1 cellular context compared by ENCODE assay signal in the genomic region with DNA sequence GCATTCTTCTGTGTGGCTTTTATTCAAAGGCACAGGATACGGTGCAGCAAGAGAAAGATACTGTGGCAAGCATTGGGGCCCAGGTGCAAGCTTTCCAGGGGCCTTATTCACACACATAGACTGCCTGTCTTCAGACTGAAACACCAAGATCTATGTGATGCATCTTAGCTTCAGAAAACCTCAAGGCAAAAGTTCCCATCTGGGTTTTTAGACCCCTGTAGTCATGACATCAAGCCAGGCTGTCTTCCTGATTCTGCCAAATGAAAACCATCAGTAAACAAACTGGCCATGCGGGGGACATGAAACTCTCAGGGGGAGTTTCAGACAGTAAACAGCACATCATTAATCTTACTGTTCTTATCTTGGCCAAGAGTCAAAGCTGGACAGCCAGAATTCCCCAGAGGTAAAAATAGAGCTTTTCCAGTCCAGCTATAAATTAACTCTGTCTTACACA.
TF ChIP-seq lines count a peak whose summit lies in the region.

No MANE protein-coding gene starts in this region.

TF ChIP-seq in HepG2, 621 proteins besides CTCF, POLR2A, EP300 and RAD21:
- TF ChIP-seq, protein P1, sequence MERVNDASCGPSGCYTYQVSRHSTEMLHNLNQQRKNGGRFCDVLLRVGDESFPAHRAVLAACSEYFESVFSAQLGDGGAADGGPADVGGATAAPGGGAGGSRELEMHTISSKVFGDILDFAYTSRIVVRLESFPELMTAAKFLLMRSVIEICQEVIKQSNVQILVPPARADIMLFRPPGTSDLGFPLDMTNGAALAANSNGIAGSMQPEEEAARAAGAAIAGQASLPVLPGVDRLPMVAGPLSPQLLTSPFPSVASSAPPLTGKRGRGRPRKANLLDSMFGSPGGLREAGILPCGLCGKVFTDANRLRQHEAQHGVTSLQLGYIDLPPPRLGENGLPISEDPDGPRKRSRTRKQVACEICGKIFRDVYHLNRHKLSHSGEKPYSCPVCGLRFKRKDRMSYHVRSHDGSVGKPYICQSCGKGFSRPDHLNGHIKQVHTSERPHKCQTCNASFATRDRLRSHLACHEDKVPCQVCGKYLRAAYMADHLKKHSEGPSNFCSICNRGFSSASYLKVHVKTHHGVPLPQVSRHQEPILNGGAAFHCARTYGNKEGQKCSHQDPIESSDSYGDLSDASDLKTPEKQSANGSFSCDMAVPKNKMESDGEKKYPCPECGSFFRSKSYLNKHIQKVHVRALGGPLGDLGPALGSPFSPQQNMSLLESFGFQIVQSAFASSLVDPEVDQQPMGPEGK (CRISPR knock-in tag; IDR thresholded peaks at IDR 0.05), result peak; percentile 47; the same call in 1 of the 2 replicates
- TF ChIP-seq NCOA2 (CRISPR knock-in tag; IDR thresholded peaks at IDR 0.05), result no peak
- TF ChIP-seq ZNF766 (CRISPR knock-in tag; IDR thresholded peaks at IDR 0.05; ENCODE audit: borderline replicate concordance), result no peak
- TF ChIP-seq, protein P2, sequence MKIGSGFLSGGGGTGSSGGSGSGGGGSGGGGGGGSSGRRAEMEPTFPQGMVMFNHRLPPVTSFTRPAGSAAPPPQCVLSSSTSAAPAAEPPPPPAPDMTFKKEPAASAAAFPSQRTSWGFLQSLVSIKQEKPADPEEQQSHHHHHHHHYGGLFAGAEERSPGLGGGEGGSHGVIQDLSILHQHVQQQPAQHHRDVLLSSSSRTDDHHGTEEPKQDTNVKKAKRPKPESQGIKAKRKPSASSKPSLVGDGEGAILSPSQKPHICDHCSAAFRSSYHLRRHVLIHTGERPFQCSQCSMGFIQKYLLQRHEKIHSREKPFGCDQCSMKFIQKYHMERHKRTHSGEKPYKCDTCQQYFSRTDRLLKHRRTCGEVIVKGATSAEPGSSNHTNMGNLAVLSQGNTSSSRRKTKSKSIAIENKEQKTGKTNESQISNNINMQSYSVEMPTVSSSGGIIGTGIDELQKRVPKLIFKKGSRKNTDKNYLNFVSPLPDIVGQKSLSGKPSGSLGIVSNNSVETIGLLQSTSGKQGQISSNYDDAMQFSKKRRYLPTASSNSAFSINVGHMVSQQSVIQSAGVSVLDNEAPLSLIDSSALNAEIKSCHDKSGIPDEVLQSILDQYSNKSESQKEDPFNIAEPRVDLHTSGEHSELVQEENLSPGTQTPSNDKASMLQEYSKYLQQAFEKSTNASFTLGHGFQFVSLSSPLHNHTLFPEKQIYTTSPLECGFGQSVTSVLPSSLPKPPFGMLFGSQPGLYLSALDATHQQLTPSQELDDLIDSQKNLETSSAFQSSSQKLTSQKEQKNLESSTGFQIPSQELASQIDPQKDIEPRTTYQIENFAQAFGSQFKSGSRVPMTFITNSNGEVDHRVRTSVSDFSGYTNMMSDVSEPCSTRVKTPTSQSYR (CRISPR knock-in tag; IDR thresholded peaks at IDR 0.05; ENCODE audit: borderline replicate concordance), result no peak
TF ChIP-seq in HepG2: peak in this region for 1.
